16 cellular contexts compared by ENCODE assay signal in the genomic region with DNA sequence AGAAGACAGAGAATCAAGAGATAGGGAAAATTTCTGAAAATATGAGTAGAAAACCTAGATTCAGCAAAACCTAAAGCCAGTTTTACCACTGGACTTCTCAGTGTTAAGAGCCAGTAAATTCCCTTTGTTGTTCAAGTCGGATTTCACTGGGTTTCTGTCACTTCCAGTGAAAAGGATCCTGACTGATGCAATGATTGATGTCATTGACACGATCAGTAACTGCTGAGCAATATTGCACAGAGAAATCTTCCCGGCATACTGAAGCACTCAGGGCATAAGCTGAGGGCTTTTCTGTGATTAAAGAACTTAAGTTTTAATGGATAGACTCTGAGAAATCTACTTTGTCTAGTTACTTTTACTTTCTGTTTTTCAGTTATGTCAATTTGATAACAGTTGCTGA.
DNase-seq lines count a peak whose midpoint lies in the region; ATAC-seq, FAIRE-seq and TF ChIP-seq lines count a peak whose summit lies in the region.
"Had no signal": no experiment of that assay in that cellular context is flagged by ENCODE, and none has a peak within 500 bp of the region (broad histone marks: within the 10 kb centered on the region; RNA-seq: fewer than 3 reads in every experiment).

No MANE protein-coding gene starts in this region.

- H3K36me3 Mint-ChIP-seq in activated CD8-positive, alpha-beta memory T cell treated with anti-CD3 and anti-CD28 coated beads, Interleukin-2, amount 10 ng/mL, durations not matched to agents 7 days and 5 days: peaks cover 7% of the 10 kb centered on the region
- H3K36me3 Mint-ChIP-seq in activated naive CD8-positive, alpha-beta T cell treated with anti-CD3 and anti-CD28 coated beads, Interleukin-2, amount 10 ng/mL, durations not matched to agents 7 days and 5 days: peaks cover 15% of the 10 kb centered on the region

- no peaks in the 10 kb centered on the region for H3K27me3 Mint-ChIP-seq in activated CD8-positive, alpha-beta memory T cell treated with anti-CD3 and anti-CD28 coated beads, Interleukin-2, amount 10 ng/mL, durations not matched to agents 7 days and 5 days
- H3K27me3 Mint-ChIP-seq in activated naive CD8-positive, alpha-beta T cell treated with anti-CD3 and anti-CD28 coated beads, Interleukin-2, amount 10 ng/mL, durations not matched to agents 7 days and 5 days: no peaks in the 10 kb centered on the region

- H3K9me2 ChIP-seq in OCI-LY7 (ENCODE audit: insufficient read depth, low read length): no peaks in the 10 kb centered on the region

- no peak for DNase-seq in activated CD8-positive, alpha-beta memory T cell treated with anti-CD3 and anti-CD28 coated beads, Interleukin-2, amount 10 ng/mL, durations not matched to agents 7 days and 5 days
- DNase-seq in activated CD8-positive, alpha-beta memory T cell treated with anti-CD3 and anti-CD28 coated beads, Interleukin-2, amount 50 U/mL, for 4 hours: no peak
- DNase-seq in activated naive CD8-positive, alpha-beta T cell treated with anti-CD3 and anti-CD28 coated beads, Interleukin-2, amount 10 ng/mL, durations not matched to agents 7 days and 5 days: no peak
- peak; percentile 11 for DNase-seq in small intestine
- DNase-seq in OCI-LY7 (ENCODE audit: low spot score): no peak
- no peak for DNase-seq in activated CD4-positive, alpha-beta T cell treated with anti-CD3 and anti-CD28 coated beads, Interleukin-2, amount 50 U/mL, for 4 hours
- DNase-seq: activated gamma-delta T cell; effector CD8-positive, alpha-beta T cell; glutamatergic neuron; NCI-H1092; NCI-H526; WERI-Rb-1 had no signal

- peak overlapping the region; percentile 20; the same call in 1 of the 2 replicates for H3K9ac ChIP-seq in iPS-20b (ENCODE audit: low read depth, low read length)

- TF ChIP-seq CTCF in OCI-LY7 (conservative IDR thresholded peaks at IDR 0.05; ENCODE audit: low read length): no peak

- H3K79me2 ChIP-seq in OCI-LY7 (ENCODE audit: insufficient read depth, low read depth, low read length): no peaks in the 10 kb centered on the region

- intact Hi-C loops in OCI-LY7 (cut with micrococcal nuclease; ENCODE audit: unreplicated experiment): no loop called here

- peaks cover 38% of the 10 kb centered on the region for H3K4me1 Mint-ChIP-seq in activated CD8-positive, alpha-beta memory T cell treated with anti-CD3 and anti-CD28 coated beads, Interleukin-2, amount 10 ng/mL, durations not matched to agents 7 days and 5 days
- peaks cover 30% of the 10 kb centered on the region for H3K4me1 Mint-ChIP-seq in activated naive CD8-positive, alpha-beta T cell treated with anti-CD3 and anti-CD28 coated beads, Interleukin-2, amount 10 ng/mL, durations not matched to agents 7 days and 5 days

- no peaks in the 10 kb centered on the region for H3K36me3 ChIP-seq in iPS-20b (ENCODE audit: insufficient read depth, low read depth, low read length)
- peaks cover 0 to 2% of the 10 kb centered on the region in 2 donors for H3K36me3 ChIP-seq in small intestine (ENCODE audit: control insufficient read depth in 2 of 2, insufficient read depth in 2 of 2, low read length in 2 of 2)
- no peaks in the 10 kb centered on the region for H3K36me3 ChIP-seq in OCI-LY7 (ENCODE audit: insufficient read depth, low read length)
- H3K36me3 ChIP-seq: tibial nerve, WERI-Rb-1 had no signal

- H3K4me3 ChIP-seq in iPS-20b (ENCODE audit: low read length) (no peak overlapping the region), small intestine (ENCODE audit: low read depth in 1 of 2, low read length in 2 of 2) (no peak overlapping the region), OCI-LY7 (ENCODE audit: low read depth, low read length, poor library complexity, severe bottlenecking) (no peak overlapping the region)
- H3K4me3 ChIP-seq: tibial nerve had no signal

- no peak for ATAC-seq in activated CD8-positive, alpha-beta memory T cell treated with anti-CD3 and anti-CD28 coated beads, Interleukin-2, amount 10 ng/mL, durations not matched to agents 7 days and 5 days
- peak; percentile 33 for ATAC-seq in activated naive CD8-positive, alpha-beta T cell treated with anti-CD3 and anti-CD28 coated beads, Interleukin-2, amount 10 ng/mL, durations not matched to agents 7 days and 5 days (ENCODE audit: low read depth)
- no peak for ATAC-seq in GM18870 (IDR thresholded peaks at IDR 0.05; ENCODE audit: unreplicated experiment)
- ATAC-seq: Right ventricle myocardium inferior had no signal

- POLR2A ChIA-PET in activated naive CD8-positive, alpha-beta T cell treated with anti-CD3 and anti-CD28 coated beads, Interleukin-2, amount 10 ng/mL, durations not matched to agents 7 days and 5 days (lab: Charles Lee): no interaction called here
- POLR2A ChIA-PET in OCI-LY7 (lab: Charles Lee): interaction anchor here (0.6 to 1.5 kb wide), 3 partner anchors 13 to 33 kb away, joined by 3 read pairs; no protein-coding TSS in a partner anchor

- peaks cover 53% of the 10 kb centered on the region for H3K4me1 ChIP-seq in iPS-20b (ENCODE audit: insufficient read depth, low read length)
- H3K4me1 ChIP-seq in small intestine (ENCODE audit: control insufficient read depth in 2 of 2, insufficient read depth in 1 of 2, low read depth in 1 of 2, low read length in 1 of 2): peaks cover 0 to 1% of the 10 kb centered on the region in 2 donors
- H3K4me1 ChIP-seq in OCI-LY7 (ENCODE audit: insufficient read depth, low read length, poor library complexity, severe bottlenecking): peaks cover 24% of the 10 kb centered on the region

- peak overlapping the region; percentile 40 for H3K4me3 Mint-ChIP-seq in activated CD8-positive, alpha-beta memory T cell treated with anti-CD3 and anti-CD28 coated beads, Interleukin-2, amount 10 ng/mL, durations not matched to agents 7 days and 5 days
- H3K4me3 Mint-ChIP-seq in activated naive CD8-positive, alpha-beta T cell treated with anti-CD3 and anti-CD28 coated beads, Interleukin-2, amount 10 ng/mL, durations not matched to agents 7 days and 5 days: peak overlapping the region; percentile 46

- H3K27me3 ChIP-seq in iPS-20b (ENCODE audit: insufficient read depth, low read length) (peaks cover 60% of the 10 kb centered on the region), small intestine (ENCODE audit: control insufficient read depth in 2 of 2, insufficient read depth in 2 of 2, low read length in 2 of 2) (no peaks in the 10 kb centered on the region)
- H3K27me3 ChIP-seq: tibial nerve had no signal

- H3K27ac ChIP-seq in iPS-20b (ENCODE audit: low read length) (no peak overlapping the region), small intestine (ENCODE audit: low read depth in 1 of 2, low read length in 1 of 2) (no peak overlapping the region), OCI-LY7 (ENCODE audit: low read depth, low read length, poor library complexity, severe bottlenecking) (no peak overlapping the region)
- H3K27ac ChIP-seq: WERI-Rb-1 had no signal

- no TSS peak for BruUV-seq in OCI-LY7 (replicated peaks; lab: Mats Ljungman, UMichigan)

- H3K9me3 ChIP-seq in iPS-20b (ENCODE audit: insufficient read depth, low read depth, low read length) (no peaks in the 10 kb centered on the region), small intestine (ENCODE audit: control insufficient read depth, low read depth) (no peaks in the 10 kb centered on the region), OCI-LY7 (ENCODE audit: low read length) (no peaks in the 10 kb centered on the region)
- H3K9me3 ChIP-seq: tibial nerve had no signal

- no peaks in the 10 kb centered on the region for H4K20me1 ChIP-seq in OCI-LY7 (ENCODE audit: insufficient read depth, low read length)

- CTCF ChIA-PET in activated CD8-positive, alpha-beta memory T cell treated with anti-CD3 and anti-CD28 coated beads, Interleukin-2, amount 10 ng/mL, durations not matched to agents 7 days and 5 days (lab: Charles Lee): no interaction called here
- CTCF ChIA-PET in OCI-LY7 (lab: Charles Lee; ENCODE audit: unreplicated experiment): no interaction called here

- WGBS in small intestine, 3 donors: 21 to 64% (median 33%) methylated on average over 3 of the region's 3 CpGs

- no peak overlapping the region for H2AFZ ChIP-seq in OCI-LY7 (ENCODE audit: low read length)

- peak overlapping the region; percentile 20 for H3K27ac Mint-ChIP-seq in activated CD8-positive, alpha-beta memory T cell treated with anti-CD3 and anti-CD28 coated beads, Interleukin-2, amount 10 ng/mL, durations not matched to agents 7 days and 5 days
- peak overlapping the region; percentile 80 for H3K27ac Mint-ChIP-seq in activated naive CD8-positive, alpha-beta T cell treated with anti-CD3 and anti-CD28 coated beads, Interleukin-2, amount 10 ng/mL, durations not matched to agents 7 days and 5 days

- H3K9me3 Mint-ChIP-seq in activated CD8-positive, alpha-beta memory T cell treated with anti-CD3 and anti-CD28 coated beads, Interleukin-2, amount 10 ng/mL, durations not matched to agents 7 days and 5 days (ENCODE audit: low read depth): no peaks in the 10 kb centered on the region
- H3K9me3 Mint-ChIP-seq in activated naive CD8-positive, alpha-beta T cell treated with anti-CD3 and anti-CD28 coated beads, Interleukin-2, amount 10 ng/mL, durations not matched to agents 7 days and 5 days: peaks cover 4% of the 10 kb centered on the region

- no peak for FAIRE-seq in small intestine (lab: Jason Lieb, UNC)

- no peak overlapping the region for H3K4me2 ChIP-seq in OCI-LY7 (ENCODE audit: low read length)
